Comparison of ENCODE assay signal across 15 cellular contexts in the genomic region with DNA sequence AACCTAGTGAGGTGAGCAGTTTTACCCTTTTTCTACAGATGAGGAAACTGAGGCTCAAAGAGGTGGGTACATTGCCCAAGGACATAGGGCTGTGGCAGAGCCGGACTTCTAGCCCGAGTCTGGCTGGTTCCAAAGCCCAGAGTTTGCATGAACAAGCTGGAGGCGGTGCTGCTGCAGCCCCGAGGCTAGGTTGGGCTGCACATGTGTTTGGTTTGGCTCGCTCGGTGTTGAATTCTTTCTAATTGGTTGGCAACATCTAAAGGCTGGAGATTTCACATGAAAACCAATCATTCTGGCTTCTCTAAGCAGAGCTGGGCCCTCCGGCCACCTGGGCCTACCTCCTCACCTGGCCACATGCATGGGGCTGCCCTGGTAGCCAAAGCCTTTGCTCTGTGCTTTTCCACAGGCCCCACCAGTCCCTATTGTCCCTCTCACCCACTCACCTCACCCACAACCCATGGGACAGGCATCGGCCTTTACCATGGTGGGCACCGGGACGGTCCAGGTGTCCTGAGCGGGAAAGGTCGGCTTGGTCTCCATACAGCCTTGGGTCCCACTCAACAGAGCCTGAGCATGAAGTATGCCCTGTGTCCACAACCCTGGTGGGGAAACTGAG.
DNase-seq lines count a peak whose midpoint lies in the region; ATAC-seq and TF ChIP-seq lines count a peak whose summit lies in the region.
"Had no signal": no experiment of that assay in that cellular context is flagged by ENCODE, and none has a peak within 500 bp of the region (broad histone marks: within the 10 kb centered on the region; RNA-seq: fewer than 3 reads in every experiment).

No MANE protein-coding gene starts in this region.

- H3K27ac ChIP-seq in vagina, result no peak overlapping the region
- H3K27ac ChIP-seq: BLaER1 treated with 17β-estradiol and CSF1 and Interleukin-3, amounts not matched to agents 10 nM and 100 nM; HL-60 had no signal

- peaks cover 10% of the 10 kb centered on the region for H3K4me1 ChIP-seq in vagina

- intact Hi-C loops in Right ventricle myocardium inferior (cut with DNase I) (no loop called here), cardiac septum (cut with DNase I) (no loop called here), vagina (cut with DNase I) (no loop called here)

- no peak for TF ChIP-seq POLR2A in vagina (IDR thresholded peaks at IDR 0.05)

- H3K9me3 ChIP-seq in vagina, result no peaks in the 10 kb centered on the region
- H3K9me3 ChIP-seq: BLaER1 treated with 17β-estradiol and CSF1 and Interleukin-3, amounts not matched to agents 10 nM and 100 nM had no signal

- ATAC-seq in Right ventricle myocardium inferior (no peak), HG03175 (IDR thresholded peaks at IDR 0.05; ENCODE audit: unreplicated experiment) (no peak)

- H3K4me3 ChIP-seq in vagina, result no peak overlapping the region
- H3K4me3 ChIP-seq: BLaER1 treated with 17β-estradiol and CSF1 and Interleukin-3, amounts not matched to agents 10 nM and 100 nM had no signal

- peak; percentile 54 for DNase-seq in Right ventricle myocardium inferior (ENCODE audit: missing footprints)
- DNase-seq in cardiac septum (ENCODE audit: low spot score), result no peak
- peak; percentile 33 for DNase-seq in ecto neural progenitor cell (ENCODE audit: low spot score)
- DNase-seq in mesenteric fat pad (ENCODE audit: low spot score), result peak; percentile 79
- DNase-seq in vagina (ENCODE audit: extremely low spot score in 2 of 2), result peak; percentile 44 to 77
- no peak for DNase-seq in LoVo (ENCODE audit: low spot score)
- DNase-seq in inferior parietal cortex (ENCODE audit: extremely low spot score), result no peak
- DNase-seq: ACHN; CD4-positive, CD25-positive, alpha-beta regulatory T cell; GF-D8; GOT3; HCEC 1CT had no signal

- H3K36me3 ChIP-seq in vagina, result no peaks in the 10 kb centered on the region
- H3K36me3 ChIP-seq: BLaER1 treated with 17β-estradiol and CSF1 and Interleukin-3, amounts not matched to agents 10 nM and 100 nM had no signal

- TF ChIP-seq CTCF in vagina (IDR thresholded peaks at IDR 0.05), result no peak

- no peaks in the 10 kb centered on the region for H3K27me3 ChIP-seq in vagina

Comparison
In these comparisons a context has a peak if more than half of its experiments do, and no peak if none do; other contexts are left out.
1. DNase-seq: peak in Right ventricle myocardium inferior (single experiment), ecto neural progenitor cell (single experiment), mesenteric fat pad (single experiment) and vagina (2 of 2); none in cardiac septum (single experiment), LoVo (single experiment) and inferior parietal cortex (single experiment).